ENCODE assay signal across 9 cellular contexts in the genomic region with DNA sequence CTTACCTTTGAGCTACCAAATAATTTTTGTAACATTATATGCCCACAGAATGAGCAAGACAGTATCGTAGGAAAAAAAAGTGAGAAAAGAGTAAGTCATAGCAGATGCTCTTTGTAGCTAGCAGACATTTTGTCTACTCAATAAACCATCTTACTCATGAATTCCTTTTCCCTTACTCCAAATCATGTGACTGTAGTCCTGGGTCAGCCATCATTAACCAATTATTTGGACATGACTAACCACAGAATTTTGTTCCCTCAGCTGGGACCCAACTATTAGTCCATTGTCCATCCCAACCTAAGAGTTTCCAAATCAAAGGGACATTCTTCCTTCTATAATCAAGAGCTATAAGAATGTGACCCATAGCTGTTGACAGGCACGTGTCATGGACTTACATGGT. TPM values are rescaled to one million over a fixed set of nuclear protein-coding genes. Genes with fewer than 3 reads are reported as not detected.
A peak's percentile ranks its signal among the peaks of the same experiment; 100 is the strongest.
DNase-seq lines count a peak whose midpoint lies in the region; ATAC-seq, FAIRE-seq and TF ChIP-seq lines count a peak whose summit lies in the region.
"Had no signal": no experiment of that assay in that cellular context is flagged by ENCODE, and none has a peak within 500 bp of the region (broad histone marks: within the 10 kb centered on the region; RNA-seq: fewer than 3 reads in every experiment).

No MANE protein-coding gene starts in this region.

- H3K27ac ChIP-seq in tibial nerve: no peak overlapping the region

- 41 to 43% methylated on average over 2 of the region's 2 CpGs for WGBS in tibial nerve, 2 donors

- H3K36me3 Mint-ChIP-seq in activated naive CD8-positive, alpha-beta T cell treated with anti-CD3 and anti-CD28 coated beads for 36 hours: peaks cover 77% of the 10 kb centered on the region

- H3K4me3 ChIP-seq in tibial nerve: no peak overlapping the region

- no peaks in the 10 kb centered on the region for H3K36me3 ChIP-seq in tibial nerve

- no peaks in the 10 kb centered on the region for H3K27me3 Mint-ChIP-seq in stimulated activated naive CD8-positive, alpha-beta T cell treated with anti-CD3 and anti-CD28 coated beads, Interleukin-15, amount 100 ng/mL, for 72 hours
- no peaks in the 10 kb centered on the region for H3K27me3 Mint-ChIP-seq in activated naive CD8-positive, alpha-beta T cell treated with anti-CD3 and anti-CD28 coated beads for 36 hours

- H3K4me1 ChIP-seq in tibial nerve: peaks cover 0 to 98% (median 75%) of the 10 kb centered on the region in 4 donors

- no peaks in the 10 kb centered on the region for H3K9me3 ChIP-seq in tibial nerve

- no peak for DNase-seq in stimulated activated naive CD8-positive, alpha-beta T cell treated with anti-CD3 and anti-CD28 coated beads, Interleukin-15, Interleukin-2, amounts not matched to agents 100 U/mL and 50 U/mL, for 24 hours
- DNase-seq in stimulated activated naive CD8-positive, alpha-beta T cell treated with anti-CD3 and anti-CD28 coated beads, Interleukin-15, amount 100 ng/mL, for 72 hours: no peak
- no peak for DNase-seq in activated naive CD8-positive, alpha-beta T cell treated with anti-CD3 and anti-CD28 coated beads for 36 hours
- DNase-seq in iPS-NIHi11 (ENCODE audit: low spot score): peak; percentile 7
- peak; percentile 49 for DNase-seq in urothelium cell line (ENCODE audit: low spot score)
- no peak for DNase-seq in SIG-M5 (lab: John Stamatoyannopoulos, UW)
- no peak for DNase-seq in tibial nerve (ENCODE audit: low spot score in 2 of 2)
- DNase-seq: activated CD8-positive, alpha-beta memory T cell treated with anti-CD3 and anti-CD28 coated beads for 24 hours had no signal

- no peaks in the 10 kb centered on the region for H3K9me3 Mint-ChIP-seq in stimulated activated naive CD8-positive, alpha-beta T cell treated with anti-CD3 and anti-CD28 coated beads, Interleukin-15, amount 100 ng/mL, for 72 hours
- no peaks in the 10 kb centered on the region for H3K9me3 Mint-ChIP-seq in activated naive CD8-positive, alpha-beta T cell treated with anti-CD3 and anti-CD28 coated beads for 36 hours

- no peak overlapping the region for H3K27ac Mint-ChIP-seq in stimulated activated naive CD8-positive, alpha-beta T cell treated with anti-CD3 and anti-CD28 coated beads, Interleukin-15, amount 100 ng/mL, for 72 hours
- peak overlapping the region; percentile 78 for H3K27ac Mint-ChIP-seq in activated naive CD8-positive, alpha-beta T cell treated with anti-CD3 and anti-CD28 coated beads for 36 hours

- peak; percentile 54 for ATAC-seq in stimulated activated naive CD8-positive, alpha-beta T cell treated with anti-CD3 and anti-CD28 coated beads, Interleukin-15, Interleukin-2, amounts not matched to agents 100 U/mL and 50 U/mL, for 24 hours
- ATAC-seq in stimulated activated naive CD8-positive, alpha-beta T cell treated with anti-CD3 and anti-CD28 coated beads, Interleukin-15, amount 100 ng/mL, for 72 hours: no peak
- no peak for ATAC-seq in GM18870 (IDR thresholded peaks at IDR 0.05; ENCODE audit: unreplicated experiment)

- no peak for TF ChIP-seq POLR2A in tibial nerve (IDR thresholded peaks at IDR 0.05)

- no peak for FAIRE-seq in urothelium cell line (lab: Jason Lieb, UNC)

- H3K4me1 Mint-ChIP-seq in stimulated activated naive CD8-positive, alpha-beta T cell treated with anti-CD3 and anti-CD28 coated beads, Interleukin-15, amount 100 ng/mL, for 72 hours: peaks cover 91% of the 10 kb centered on the region
- H3K4me1 Mint-ChIP-seq in activated naive CD8-positive, alpha-beta T cell treated with anti-CD3 and anti-CD28 coated beads for 36 hours: peaks cover 81% of the 10 kb centered on the region

- no peaks in the 10 kb centered on the region for H3K27me3 ChIP-seq in tibial nerve

- peak overlapping the region in 1 of 2 donors; percentile 14 for H3K4me3 Mint-ChIP-seq in stimulated activated naive CD8-positive, alpha-beta T cell treated with anti-CD3 and anti-CD28 coated beads, Interleukin-15, amount 100 ng/mL, for 72 hours
- no peak overlapping the region for H3K4me3 Mint-ChIP-seq in activated naive CD8-positive, alpha-beta T cell treated with anti-CD3 and anti-CD28 coated beads for 36 hours

- no peak for TF ChIP-seq CTCF in tibial nerve (IDR thresholded peaks at IDR 0.05)

- no peak for TF ChIP-seq EP300 in tibial nerve (IDR thresholded peaks at IDR 0.05)

RNA-seq across cellular contexts. Expression of a gene that starts 11.4 kb away (rescaled TPM):
- total RNA-seq in activated naive CD8-positive, alpha-beta T cell treated with anti-CD3 and anti-CD28 coated beads for 36 hours: 100 to 1,000 TPM; 477 to 516 TPM
- total RNA-seq in tibial nerve: 100 to 1,000 TPM; 305 to 409 (median 347) TPM

RNA-seq across cellular contexts. Expression of a gene that starts 52.8 kb away (rescaled TPM):
- total RNA-seq in activated naive CD8-positive, alpha-beta T cell treated with anti-CD3 and anti-CD28 coated beads for 36 hours: 10 to 100 TPM; 41.5 to 41.8 TPM
- 10 to 100 TPM in 1 of 4 donors, 1 to 10 TPM in 3; 3.5 to 11.1 (median 7.2) TPM for total RNA-seq in tibial nerve

RNA-seq across cellular contexts. Expression of a gene that starts 55.2 kb away (rescaled TPM):
- 1 to 10 TPM; 8.7 to 10.0 TPM for total RNA-seq in activated naive CD8-positive, alpha-beta T cell treated with anti-CD3 and anti-CD28 coated beads for 36 hours
- total RNA-seq in tibial nerve: 10 to 100 TPM; 26.1 to 38.1 (median 31.9) TPM

Comparison
In these comparisons a context has a peak if more than half of its experiments do, and no peak if none do; other contexts are left out.
1. DNase-seq: peak in iPS-NIHi11 (single experiment) and urothelium cell line (single experiment); none in stimulated activated naive CD8-positive, alpha-beta T cell treated with anti-CD3 and anti-CD28 coated beads, Interleukin-15, Interleukin-2, amounts not matched to agents 100 U/mL and 50 U/mL, for 24 hours (single experiment), stimulated activated naive CD8-positive, alpha-beta T cell treated with anti-CD3 and anti-CD28 coated beads, Interleukin-15, amount 100 ng/mL, for 72 hours (0 of 2), activated naive CD8-positive, alpha-beta T cell treated with anti-CD3 and anti-CD28 coated beads for 36 hours (single experiment), SIG-M5 (single experiment) and tibial nerve (0 of 2).